Comparison of ENCODE assay signal across 1 cellular context in the genomic region with DNA sequence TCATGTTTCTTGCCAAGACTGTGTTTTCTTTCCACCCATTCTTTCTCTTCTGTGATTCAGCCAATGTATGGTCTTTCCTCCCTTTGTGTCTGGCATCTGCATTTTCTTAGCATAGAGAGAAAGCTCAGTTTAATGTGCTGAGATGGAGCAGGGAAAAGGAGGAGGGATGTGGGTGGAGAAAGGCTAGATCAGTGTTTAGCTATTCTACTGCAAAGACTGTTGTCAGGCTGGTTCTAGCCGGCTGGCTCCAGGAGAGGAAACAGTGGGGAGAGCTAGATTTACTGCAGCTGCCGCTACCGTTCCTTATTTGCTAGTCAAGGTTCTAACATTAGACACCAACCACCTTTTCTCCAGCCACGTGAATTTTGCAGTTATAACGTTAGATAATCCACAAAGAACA.
TF ChIP-seq lines count a peak whose summit lies in the region.

No MANE protein-coding gene starts in this region.

TF ChIP-seq in IMR-90, 13 proteins besides CTCF, POLR2A, EP300 and RAD21:
- TF ChIP-seq, protein P1, sequence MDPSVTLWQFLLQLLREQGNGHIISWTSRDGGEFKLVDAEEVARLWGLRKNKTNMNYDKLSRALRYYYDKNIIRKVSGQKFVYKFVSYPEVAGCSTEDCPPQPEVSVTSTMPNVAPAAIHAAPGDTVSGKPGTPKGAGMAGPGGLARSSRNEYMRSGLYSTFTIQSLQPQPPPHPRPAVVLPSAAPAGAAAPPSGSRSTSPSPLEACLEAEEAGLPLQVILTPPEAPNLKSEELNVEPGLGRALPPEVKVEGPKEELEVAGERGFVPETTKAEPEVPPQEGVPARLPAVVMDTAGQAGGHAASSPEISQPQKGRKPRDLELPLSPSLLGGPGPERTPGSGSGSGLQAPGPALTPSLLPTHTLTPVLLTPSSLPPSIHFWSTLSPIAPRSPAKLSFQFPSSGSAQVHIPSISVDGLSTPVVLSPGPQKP (IDR thresholded peaks at IDR 0.05; ENCODE audit: borderline replicate concordance, low read depth, low read length), result no peak
- TF ChIP-seq CHD1 (IDR thresholded peaks at IDR 0.05; ENCODE audit: low read depth, low read length) (no peak), FOS (IDR thresholded peaks at IDR 0.05; ENCODE audit: low read depth, low read length) (no peak), NFE2L2 (IDR thresholded peaks at IDR 0.05; ENCODE audit: low read depth, low read length) (no peak), BHLHE40 (IDR thresholded peaks at IDR 0.05; ENCODE audit: low read depth, low read length) (no peak), MAZ (IDR thresholded peaks at IDR 0.05; ENCODE audit: borderline replicate concordance, low read depth, low read length) (no peak), MXI1 (IDR thresholded peaks at IDR 0.05; ENCODE audit: borderline replicate concordance, low read depth, low read length) (no peak), MAFK (IDR thresholded peaks at IDR 0.05; ENCODE audit: low read depth, low read length) (no peak), RFX5 (IDR thresholded peaks at IDR 0.05; ENCODE audit: low read depth, low read length) (no peak), SMC3 (IDR thresholded peaks at IDR 0.05; ENCODE audit: low read depth, low read length) (no peak), CEBPB (IDR thresholded peaks at IDR 0.05; ENCODE audit: low read depth, low read length) (no peak), RCOR1 (IDR thresholded peaks at IDR 0.05; ENCODE audit: insufficient replicate concordance, low read length) (no peak)
- TF ChIP-seq, protein P2, sequence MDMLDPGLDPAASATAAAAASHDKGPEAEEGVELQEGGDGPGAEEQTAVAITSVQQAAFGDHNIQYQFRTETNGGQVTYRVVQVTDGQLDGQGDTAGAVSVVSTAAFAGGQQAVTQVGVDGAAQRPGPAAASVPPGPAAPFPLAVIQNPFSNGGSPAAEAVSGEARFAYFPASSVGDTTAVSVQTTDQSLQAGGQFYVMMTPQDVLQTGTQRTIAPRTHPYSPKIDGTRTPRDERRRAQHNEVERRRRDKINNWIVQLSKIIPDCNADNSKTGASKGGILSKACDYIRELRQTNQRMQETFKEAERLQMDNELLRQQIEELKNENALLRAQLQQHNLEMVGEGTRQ (IDR thresholded peaks at IDR 0.05; ENCODE audit: low read depth, low read length), result no peak
